In the genomic region with DNA sequence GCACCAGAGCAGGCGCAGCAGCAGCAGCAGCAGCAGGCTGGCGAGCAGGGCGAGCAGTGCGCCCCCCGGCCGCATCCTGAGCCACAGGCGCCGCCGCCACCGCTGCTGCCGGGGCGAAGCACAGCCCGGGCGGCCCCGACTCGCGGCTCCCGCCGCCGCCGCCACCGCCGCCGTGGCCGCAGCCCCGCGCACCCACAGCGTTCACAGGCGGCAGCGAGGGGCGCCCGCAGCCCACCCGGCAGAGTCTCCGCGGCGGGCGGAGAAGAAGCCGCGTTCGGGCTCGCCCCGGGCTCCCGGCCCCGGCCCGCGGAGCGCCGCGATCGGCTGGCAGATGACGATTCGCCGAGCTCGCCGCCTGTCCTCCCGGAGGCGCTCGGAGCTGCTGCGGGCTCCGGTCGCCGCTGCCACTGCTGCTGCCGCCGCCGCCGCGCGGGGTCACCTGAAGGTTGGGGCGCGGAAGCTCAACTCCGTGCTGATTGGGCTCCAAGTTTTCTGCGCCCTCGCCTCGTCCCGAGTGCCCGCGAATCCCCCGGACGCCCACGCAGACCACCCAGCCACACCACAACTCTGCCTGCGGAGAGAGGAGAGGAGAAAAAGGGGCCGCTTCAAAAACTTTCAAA, we compare ENCODE assay signal across 8 cellular contexts. TPM values are rescaled to one million over a fixed set of nuclear protein-coding genes. Genes with fewer than 3 reads are reported as not detected.
DNase-seq lines count a peak whose midpoint lies in the region; ATAC-seq and TF ChIP-seq lines count a peak whose summit lies in the region.

A gene with protein sequence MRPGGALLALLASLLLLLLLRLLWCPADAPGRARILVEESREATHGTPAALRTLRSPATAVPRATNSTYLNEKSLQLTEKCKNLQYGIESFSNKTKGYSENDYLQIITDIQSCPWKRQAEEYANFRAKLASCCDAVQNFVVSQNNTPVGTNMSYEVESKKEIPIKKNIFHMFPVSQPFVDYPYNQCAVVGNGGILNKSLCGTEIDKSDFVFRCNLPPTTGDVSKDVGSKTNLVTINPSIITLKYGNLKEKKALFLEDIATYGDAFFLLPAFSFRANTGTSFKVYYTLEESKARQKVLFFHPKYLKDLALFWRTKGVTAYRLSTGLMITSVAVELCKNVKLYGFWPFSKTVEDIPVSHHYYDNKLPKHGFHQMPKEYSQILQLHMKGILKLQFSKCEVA (minus strand): TSS at position 415 of the 620 bp plus-strand sequence. CDS start 340 bp downstream, at position 75.

- H3K4me1 ChIP-seq in neuronal stem cell (ENCODE audit: control insufficient read depth in 2 of 2, insufficient read depth in 1 of 2, low read depth in 1 of 2, low read length in 2 of 2): peaks cover 0 to 2% of the 10 kb centered on the region in 2 donors
- H3K4me1 ChIP-seq in urinary bladder (ENCODE audit: insufficient read depth): no peaks in the 10 kb centered on the region

- peak within 1 kb of the TSS; percentile 87 for H3K23ac ChIP-seq in neuronal stem cell (ENCODE audit: low read depth, low read length, poor library complexity)

- H3K9ac ChIP-seq in neuronal stem cell (ENCODE audit: low read depth, low read length, poor library complexity): peak within 1 kb of the TSS; percentile 75

- no peak within 1 kb of the TSS for H4K91ac ChIP-seq in neuronal stem cell (ENCODE audit: low read depth, low read length, poor library complexity)

- peak within 1 kb of the TSS; percentile 90 for H2BK120ac ChIP-seq in neuronal stem cell (ENCODE audit: low read depth, low read length)

- H3K4me2 ChIP-seq in neuronal stem cell (ENCODE audit: insufficient read depth, low read length, poor library complexity, severe bottlenecking): peak within 1 kb of the TSS; percentile 88

- H3K9me3 ChIP-seq in neuronal stem cell (replicated peaks in 1 of 2; ENCODE audit: control insufficient read depth in 2 of 2, insufficient read depth in 1 of 2, low read depth in 1 of 2, low read length in 2 of 2): peaks cover 6 to 10% of the 10 kb centered on the region in 2 donors

- DNase-seq in CD1c-positive myeloid dendritic cell (ENCODE audit: extremely low spot score): peak; percentile 51
- DNase-seq in LoVo (ENCODE audit: low spot score): peak; percentile 55
- peak; percentile 41 for DNase-seq in activated T-helper 1 cell treated with Interleukin-2 at 50 U/mL for 16 hours (ENCODE audit: low read depth)
- DNase-seq in fibroblast of the aortic adventitia (ENCODE audit: low read depth): peak; percentile 23
- DNase-seq in neuronal stem cell (ENCODE audit: low spot score): peak; percentile 36
- DNase-seq in SK-N-DZ (ENCODE audit: low spot score): no peak

- peak; percentile 80 for ATAC-seq in GM21360 (IDR thresholded peaks at IDR 0.05; ENCODE audit: unreplicated experiment)

- no peaks in the 10 kb centered on the region for H3K79me1 ChIP-seq in neuronal stem cell (ENCODE audit: low read depth, low read length)

- peak within 1 kb of the TSS; percentile 82 for H2AFZ ChIP-seq in neuronal stem cell (ENCODE audit: low read length)

- H3K4me3 ChIP-seq in fibroblast of the aortic adventitia (ENCODE audit: low read depth, low read length) (peak within 1 kb of the TSS; percentile 54), neuronal stem cell (ENCODE audit: low read length in 2 of 2) (peak within 1 kb of the TSS; percentile 25 to 87), urinary bladder (ENCODE audit: low read depth, low read length) (peak within 1 kb of the TSS; percentile 51)

- H2BK15ac ChIP-seq in neuronal stem cell (ENCODE audit: low read length): peak within 1 kb of the TSS; percentile 30

- H2BK12ac ChIP-seq in neuronal stem cell (ENCODE audit: low read length): peak within 1 kb of the TSS; percentile 65

- no peak within 1 kb of the TSS for H2AK5ac ChIP-seq in neuronal stem cell (ENCODE audit: low read depth, low read length)

- peak within 1 kb of the TSS; percentile 97 for H3K18ac ChIP-seq in neuronal stem cell (ENCODE audit: low read length)

- H3K27me3 ChIP-seq in neuronal stem cell (ENCODE audit: control insufficient read depth in 3 of 3, insufficient read depth in 3 of 3, low read depth in 1 of 3, low read length in 3 of 3): peaks cover 0 to 73% (median 2%) of the 10 kb centered on the region in 3 experiments

- H3K36me3 ChIP-seq in neuronal stem cell (replicated peaks in 1 of 2; ENCODE audit: control insufficient read depth in 2 of 2, insufficient read depth in 2 of 2, low read length in 2 of 2) (peaks cover 0 to 6% of the 10 kb centered on the region in 2 donors), urinary bladder (ENCODE audit: insufficient read depth) (no peaks in the 10 kb centered on the region)

- H3K27ac ChIP-seq in neuronal stem cell (replicated peaks; ENCODE audit: low read length) (peak within 1 kb of the TSS; percentile 69), urinary bladder (ENCODE audit: low read depth) (no peak within 1 kb of the TSS)

- TF ChIP-seq CTCF in fibroblast of the aortic adventitia (IDR thresholded peaks at IDR 0.05; ENCODE audit: insufficient read depth, low read length): no peak

- no CpG with 5 or more reads among the region's 82 CpGs for WGBS in neuronal stem cell (ENCODE audit: extremely low coverage in 2 of 2, insufficient read length in 2 of 2, insufficient replicate concordance in 1 of 2), 2 donors
- WGBS in urinary bladder: 1% methylated on average over 82 of the region's 82 CpGs

- no peak within 1 kb of the TSS for H3K4ac ChIP-seq in neuronal stem cell (ENCODE audit: low read length)

- H3K14ac ChIP-seq in neuronal stem cell (ENCODE audit: low read length): peak within 1 kb of the TSS; percentile 28

- peak within 1 kb of the TSS; percentile 90 for H2BK5ac ChIP-seq in neuronal stem cell (ENCODE audit: low read length)

- H4K8ac ChIP-seq in neuronal stem cell (ENCODE audit: low read depth, low read length): no peak within 1 kb of the TSS

RNA-seq across cellular contexts. Expression of the gene that starts here (rescaled TPM):
- total RNA-seq in fibroblast of the aortic adventitia (ENCODE audit: low replicate concordance): 0.09 TPM in 1 of 2 replicates, not detected in the other
- 2.8 TPM for polyA plus RNA-seq in neuronal stem cell (2013, experiment 1 of 2)
- 3.3 TPM for polyA plus RNA-seq in neuronal stem cell (2013, experiment 2 of 2)
- 3.7 TPM for total RNA-seq in urinary bladder
- polyA plus RNA-seq in urinary bladder: 0.79 TPM
- not detected in 2 replicates for polyA plus RNA-seq in SK-N-DZ (2014; cell fraction: cytosol; rRNA removed)
- not detected in 2 replicates for polyA plus RNA-seq in SK-N-DZ (2014; cell fraction: nucleus; rRNA removed)

Comparison
In these comparisons a context has a peak if more than half of its experiments do, and no peak if none do; other contexts are left out.
1. Peak in DNase-seq and H3K4me3 ChIP-seq in fibroblast of the aortic adventitia; RNA of the gene not detected or under 1 TPM.